ENCODE assay signal across 2 cellular contexts in genomic region chr22:20510811-20511577, GRCh38.
TF ChIP-seq lines count a peak whose summit lies in the region.

No MANE protein-coding gene starts in this region.

TF ChIP-seq in HEK293, 187 proteins besides CTCF, POLR2A, EP300 and RAD21:
- no peak for TF ChIP-seq ZNF660 (tag by site-specific recombination; IDR thresholded peaks at IDR 0.05)
- peak; percentile 69; the same call in 1 of the 2 replicates for TF ChIP-seq ZNF18 (tag by site-specific recombination; IDR thresholded peaks at IDR 0.05)
- no peak for TF ChIP-seq ZNF585B (tag by site-specific recombination; IDR thresholded peaks at IDR 0.05)
- TF ChIP-seq OSR2 (tag by site-specific recombination; IDR thresholded peaks at IDR 0.05): peak; percentile 44; the same call in 1 of the 2 replicates
- TF ChIP-seq ZNF549 (tag by site-specific recombination; IDR thresholded peaks at IDR 0.05): no peak
- no peak for TF ChIP-seq SALL2 (tag by site-specific recombination; IDR thresholded peaks at IDR 0.05; ENCODE audit: borderline replicate concordance)
- TF ChIP-seq PRDM1 (tag by site-specific recombination; IDR thresholded peaks at IDR 0.05): peak; percentile 63
- TF ChIP-seq SCRT2 (tag by site-specific recombination; IDR thresholded peaks at IDR 0.05): no peak
- TF ChIP-seq ZNF121 (tag by site-specific recombination; IDR thresholded peaks at IDR 0.05): peak; percentile 79
- TF ChIP-seq GLIS1 (tag by site-specific recombination; IDR thresholded peaks at IDR 0.05): peak; percentile 91

TF ChIP-seq in K562, 482 proteins besides CTCF, POLR2A, EP300 and RAD21:
- TF ChIP-seq TBL1XR1 (IDR thresholded peaks at IDR 0.05; ENCODE audit: low read length in 2 of 2) (peak in 1 of 2 experiments; percentile 33; a peak in 1 of 4 replicates), TAL1 (IDR thresholded peaks at IDR 0.05) (no peak), ZNF121 (CRISPR knock-in tag; conservative IDR thresholded peaks at IDR 0.05) (peak; percentile 99), FOXK1 (CRISPR knock-in tag; IDR thresholded peaks at IDR 0.05; ENCODE audit: borderline replicate concordance) (peak; percentile 66; the same call in 1 of the 2 replicates), HDAC8 (tag; IDR thresholded peaks at IDR 0.05) (peak; percentile 5; the same call in 1 of the 2 replicates), STAT6 (CRISPR knock-in tag; IDR thresholded peaks at IDR 0.05) (peak; percentile 47; the same call in 1 of the 2 replicates), ZNF384 (IDR thresholded peaks at IDR 0.05; ENCODE audit: low read depth, low read length) (peak; percentile 59; the same call in 1 of the 2 replicates), NFYB (IDR thresholded peaks at IDR 0.05; ENCODE audit: extremely low read depth, insufficient read length) (no peak), PTBP1 (IDR thresholded peaks at IDR 0.05; ENCODE audit: low read depth, low read length) (0 out of 2 replicates have a peak, but pooled peaks have one; percentile 21), ZNF695 (CRISPR knock-in tag; IDR thresholded peaks at IDR 0.05) (no peak), PHTF2 (CRISPR knock-in tag; IDR thresholded peaks at IDR 0.05) (peak; percentile 7; the same call in 1 of the 2 replicates), ID3 (CRISPR knock-in tag; IDR thresholded peaks at IDR 0.05) (0 out of 2 replicates have a peak, but pooled peaks have one; percentile 32), ID3 (tag; IDR thresholded peaks at IDR 0.05) (no peak)
- TF ChIP-seq, protein P1, sequence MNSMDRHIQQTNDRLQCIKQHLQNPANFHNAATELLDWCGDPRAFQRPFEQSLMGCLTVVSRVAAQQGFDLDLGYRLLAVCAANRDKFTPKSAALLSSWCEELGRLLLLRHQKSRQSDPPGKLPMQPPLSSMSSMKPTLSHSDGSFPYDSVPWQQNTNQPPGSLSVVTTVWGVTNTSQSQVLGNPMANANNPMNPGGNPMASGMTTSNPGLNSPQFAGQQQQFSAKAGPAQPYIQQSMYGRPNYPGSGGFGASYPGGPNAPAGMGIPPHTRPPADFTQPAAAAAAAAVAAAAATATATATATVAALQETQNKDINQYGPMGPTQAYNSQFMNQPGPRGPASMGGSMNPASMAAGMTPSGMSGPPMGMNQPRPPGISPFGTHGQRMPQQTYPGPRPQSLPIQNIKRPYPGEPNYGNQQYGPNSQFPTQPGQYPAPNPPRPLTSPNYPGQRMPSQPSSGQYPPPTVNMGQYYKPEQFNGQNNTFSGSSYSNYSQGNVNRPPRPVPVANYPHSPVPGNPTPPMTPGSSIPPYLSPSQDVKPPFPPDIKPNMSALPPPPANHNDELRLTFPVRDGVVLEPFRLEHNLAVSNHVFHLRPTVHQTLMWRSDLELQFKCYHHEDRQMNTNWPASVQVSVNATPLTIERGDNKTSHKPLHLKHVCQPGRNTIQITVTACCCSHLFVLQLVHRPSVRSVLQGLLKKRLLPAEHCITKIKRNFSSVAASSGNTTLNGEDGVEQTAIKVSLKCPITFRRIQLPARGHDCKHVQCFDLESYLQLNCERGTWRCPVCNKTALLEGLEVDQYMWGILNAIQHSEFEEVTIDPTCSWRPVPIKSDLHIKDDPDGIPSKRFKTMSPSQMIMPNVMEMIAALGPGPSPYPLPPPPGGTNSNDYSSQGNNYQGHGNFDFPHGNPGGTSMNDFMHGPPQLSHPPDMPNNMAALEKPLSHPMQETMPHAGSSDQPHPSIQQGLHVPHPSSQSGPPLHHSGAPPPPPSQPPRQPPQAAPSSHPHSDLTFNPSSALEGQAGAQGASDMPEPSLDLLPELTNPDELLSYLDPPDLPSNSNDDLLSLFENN (IDR thresholded peaks at IDR 0.05; ENCODE audit: low read depth in 2 of 2, low read length in 2 of 2): peak in 1 of 2 experiments; percentile 69; a peak in 2 of 4 replicates
